9 cellular contexts compared by ENCODE assay signal in the genomic region with DNA sequence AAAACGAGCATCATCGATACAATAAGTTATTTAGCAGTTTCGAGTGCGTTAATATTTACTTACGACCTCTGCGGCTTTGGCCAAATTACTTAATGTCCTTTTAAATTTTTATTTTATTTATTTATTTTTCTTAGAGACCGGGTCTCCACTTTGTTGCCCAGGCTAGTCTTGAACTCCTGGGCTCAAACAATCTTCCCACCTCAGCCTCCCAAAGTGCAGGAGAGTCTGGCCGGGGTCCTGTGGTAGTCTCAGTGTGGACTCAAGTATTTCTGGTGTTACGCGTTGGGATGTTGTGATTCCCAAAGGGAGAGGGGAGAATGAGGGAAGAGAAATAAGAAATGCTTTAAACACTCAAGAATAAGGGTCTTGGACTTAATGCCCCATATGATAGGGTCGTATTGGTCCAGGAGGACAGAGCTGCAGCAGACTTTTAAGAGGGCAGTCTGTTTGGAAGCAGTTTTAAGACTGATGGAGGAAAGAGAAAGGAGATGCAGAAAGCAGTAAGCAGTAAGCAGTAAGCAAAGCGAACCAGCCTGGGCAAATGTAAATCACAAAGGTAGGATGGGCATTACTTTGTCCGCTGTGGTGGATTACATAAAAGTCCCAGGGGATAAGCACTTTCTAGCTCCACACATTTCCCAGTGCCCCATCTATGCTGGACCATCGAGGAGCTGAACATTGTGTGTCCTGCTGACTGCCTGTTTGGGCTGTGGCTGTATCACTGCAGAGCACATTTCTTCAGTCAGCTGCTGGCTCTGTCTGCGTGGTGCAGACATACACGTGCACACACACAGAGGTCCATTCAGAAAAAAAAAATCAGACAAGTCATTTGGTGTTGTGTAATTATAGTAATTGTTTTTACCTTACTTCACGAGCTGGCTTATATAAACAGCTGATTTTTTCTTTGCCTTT. TPM values are rescaled to one million over a fixed set of nuclear protein-coding genes. Genes with fewer than 3 reads are reported as not detected.
DNase-seq lines count a peak whose midpoint lies in the region; ATAC-seq and TF ChIP-seq lines count a peak whose summit lies in the region.
"Had no signal": no experiment of that assay in that cellular context is flagged by ENCODE, and none has a peak within 500 bp of the region (broad histone marks: within the 10 kb centered on the region; RNA-seq: fewer than 3 reads in every experiment).

No MANE protein-coding gene starts in this region.

- no peaks in the 10 kb centered on the region for H3K9me3 Mint-ChIP-seq in activated CD4-positive, alpha-beta memory T cell treated with anti-CD3 and anti-CD28 coated beads for 36 hours
- no peaks in the 10 kb centered on the region for H3K9me3 Mint-ChIP-seq in activated CD4-positive, alpha-beta memory T cell treated with anti-CD3 and anti-CD28 coated beads, Interleukin-2, amount 10 ng/mL, durations not matched to agents 7 days and 5 days
- no peaks in the 10 kb centered on the region for H3K9me3 Mint-ChIP-seq in activated CD8-positive, alpha-beta T cell treated with anti-CD3 and anti-CD28 coated beads, Interleukin-2, amount 10 ng/mL, durations not matched to agents 7 days and 5 days (ENCODE audit: insufficient read depth)

- no peak overlapping the region for H4K5ac ChIP-seq in mesendoderm (ENCODE audit: low read length)

- H3K27me3 ChIP-seq in mesendoderm (ENCODE audit: insufficient read depth, low read length, poor library complexity) (peaks cover 4% of the 10 kb centered on the region), upper lobe of left lung (no peaks in the 10 kb centered on the region)

- peak overlapping the region; percentile 74 for H3K56ac ChIP-seq in mesendoderm (ENCODE audit: low read length)

- peak overlapping the region; percentile 79 for H3K4me2 ChIP-seq in mesendoderm (ENCODE audit: low read length)

- no CpG with 5 or more reads among the region's 17 CpGs for WGBS in mesendoderm (ENCODE audit: extremely low coverage, insufficient coverage, low lambda C conversion rate)
- 24 to 30% methylated on average over 17 of the region's 17 CpGs for WGBS in upper lobe of left lung, 2 donors

- H2BK120ac ChIP-seq in mesendoderm (ENCODE audit: low read depth, low read length): no peak overlapping the region

- no peak for TF ChIP-seq POLR2A in upper lobe of left lung (IDR thresholded peaks at IDR 0.05)

- peak overlapping the region; percentile 33 for H3K4me3 Mint-ChIP-seq in activated CD4-positive, alpha-beta memory T cell treated with anti-CD3 and anti-CD28 coated beads for 36 hours
- no peak overlapping the region for H3K4me3 Mint-ChIP-seq in activated CD4-positive, alpha-beta memory T cell treated with anti-CD3 and anti-CD28 coated beads, Interleukin-2, amount 10 ng/mL, durations not matched to agents 7 days and 5 days
- no peak overlapping the region for H3K4me3 Mint-ChIP-seq in activated CD8-positive, alpha-beta T cell treated with anti-CD3 and anti-CD28 coated beads, Interleukin-2, amount 10 ng/mL, durations not matched to agents 7 days and 5 days

- H3K9me3 ChIP-seq in upper lobe of left lung: no peaks in the 10 kb centered on the region

- H3K27me3 Mint-ChIP-seq in activated CD4-positive, alpha-beta memory T cell treated with anti-CD3 and anti-CD28 coated beads for 36 hours: peaks cover 32% of the 10 kb centered on the region
- H3K27me3 Mint-ChIP-seq in activated CD4-positive, alpha-beta memory T cell treated with anti-CD3 and anti-CD28 coated beads, Interleukin-2, amount 10 ng/mL, durations not matched to agents 7 days and 5 days: peaks cover 35% of the 10 kb centered on the region
- H3K27me3 Mint-ChIP-seq in activated CD8-positive, alpha-beta T cell treated with anti-CD3 and anti-CD28 coated beads, Interleukin-2, amount 10 ng/mL, durations not matched to agents 7 days and 5 days (ENCODE audit: low read depth): peaks cover 35% of the 10 kb centered on the region

- H3K9ac ChIP-seq in mesendoderm (ENCODE audit: low read length): no peak overlapping the region

- H3K36me3 Mint-ChIP-seq in activated CD4-positive, alpha-beta memory T cell treated with anti-CD3 and anti-CD28 coated beads for 36 hours: no peaks in the 10 kb centered on the region
- no peaks in the 10 kb centered on the region for H3K36me3 Mint-ChIP-seq in activated CD4-positive, alpha-beta memory T cell treated with anti-CD3 and anti-CD28 coated beads, Interleukin-2, amount 10 ng/mL, durations not matched to agents 7 days and 5 days (ENCODE audit: low read depth)
- no peaks in the 10 kb centered on the region for H3K36me3 Mint-ChIP-seq in activated CD8-positive, alpha-beta T cell treated with anti-CD3 and anti-CD28 coated beads, Interleukin-2, amount 10 ng/mL, durations not matched to agents 7 days and 5 days (ENCODE audit: low read depth)

- no peaks in the 10 kb centered on the region for H3K79me2 ChIP-seq in mesendoderm (ENCODE audit: control insufficient read depth, insufficient read depth, low read length)

- no peak for TF ChIP-seq CTCF in coronary artery (IDR thresholded peaks at IDR 0.05)
- TF ChIP-seq CTCF in upper lobe of left lung (IDR thresholded peaks at IDR 0.05): no peak

- peaks cover 6% of the 10 kb centered on the region for H3K4me1 Mint-ChIP-seq in activated CD4-positive, alpha-beta memory T cell treated with anti-CD3 and anti-CD28 coated beads for 36 hours (ENCODE audit: low read depth)
- peaks cover 6% of the 10 kb centered on the region for H3K4me1 Mint-ChIP-seq in activated CD4-positive, alpha-beta memory T cell treated with anti-CD3 and anti-CD28 coated beads, Interleukin-2, amount 10 ng/mL, durations not matched to agents 7 days and 5 days
- H3K4me1 Mint-ChIP-seq in activated CD8-positive, alpha-beta T cell treated with anti-CD3 and anti-CD28 coated beads, Interleukin-2, amount 10 ng/mL, durations not matched to agents 7 days and 5 days (ENCODE audit: low read depth): no peaks in the 10 kb centered on the region

- ATAC-seq in upper lobe of left lung (ENCODE audit: low FRiP score in 2 of 2) (peak; percentile 59 to 60), HG02973 (IDR thresholded peaks at IDR 0.05; ENCODE audit: unreplicated experiment) (no peak)
- ATAC-seq in activated CD8-positive, alpha-beta T cell treated with anti-CD3 and anti-CD28 coated beads, Interleukin-2, amount 10 ng/mL, durations not matched to agents 7 days and 5 days: no peak

- H3K36me3 ChIP-seq in mesendoderm (ENCODE audit: control insufficient read depth, insufficient read depth, low read length) (no peaks in the 10 kb centered on the region), upper lobe of left lung (no peaks in the 10 kb centered on the region)

- H3K4me3 ChIP-seq in coronary artery (peak overlapping the region; percentile 97), mesendoderm (ENCODE audit: low read length) (no peak overlapping the region), upper lobe of left lung (peak overlapping the region; percentile 11 to 76 (median 60))

- H3K27ac ChIP-seq in coronary artery (peak overlapping the region; percentile 99), mesendoderm (ENCODE audit: low read depth, low read length) (no peak overlapping the region), upper lobe of left lung (peak overlapping the region; percentile 79 to 91 (median 88))

- no peak for TF ChIP-seq EP300 in upper lobe of left lung (IDR thresholded peaks at IDR 0.05)

- H3K18ac ChIP-seq in mesendoderm (ENCODE audit: low read length): no peak overlapping the region

- intact Hi-C loops in activated CD4-positive, alpha-beta memory T cell treated with anti-CD3 and anti-CD28 coated beads for 36 hours (cut with micrococcal nuclease): no loop called here

- H3K4ac ChIP-seq in mesendoderm (ENCODE audit: low read depth, low read length): no peak overlapping the region

- no peak overlapping the region for H2AK5ac ChIP-seq in mesendoderm (ENCODE audit: low read length)

- H2BK5ac ChIP-seq in mesendoderm (ENCODE audit: low read length): no peak overlapping the region

- H4K8ac ChIP-seq in mesendoderm (ENCODE audit: low read depth, low read length): no peak overlapping the region

- no peaks in the 10 kb centered on the region for H3K79me1 ChIP-seq in mesendoderm (ENCODE audit: low read length)

- POLR2A ChIA-PET in activated CD4-positive, alpha-beta memory T cell treated with anti-CD3 and anti-CD28 coated beads for 36 hours (lab: Charles Lee): no interaction called here
- POLR2A ChIA-PET in activated CD4-positive, alpha-beta memory T cell treated with anti-CD3 and anti-CD28 coated beads, Interleukin-2, amount 10 ng/mL, durations not matched to agents 7 days and 5 days (lab: Charles Lee): no interaction called here
- POLR2A ChIA-PET in activated CD8-positive, alpha-beta T cell treated with anti-CD3 and anti-CD28 coated beads, Interleukin-2, amount 10 ng/mL, durations not matched to agents 7 days and 5 days (lab: Charles Lee): interaction anchor here (0.6 to 0.8 kb wide), 2 partner anchors 17 to 21 kb away, joined by 3 read pairs; no protein-coding TSS in a partner anchor

- CTCF ChIA-PET in activated CD4-positive, alpha-beta memory T cell treated with anti-CD3 and anti-CD28 coated beads for 36 hours (lab: Charles Lee): interaction anchor here (0.6 kb wide), 1 partner anchor 18 kb away, joined by 3 read pairs; no protein-coding TSS in a partner anchor
- CTCF ChIA-PET in activated CD4-positive, alpha-beta memory T cell treated with anti-CD3 and anti-CD28 coated beads, Interleukin-2, amount 10 ng/mL, durations not matched to agents 7 days and 5 days (lab: Charles Lee): interaction anchor here (0.9 kb wide), 1 partner anchor 62 kb away, joined by 3 read pairs; no protein-coding TSS in a partner anchor
- CTCF ChIA-PET in activated CD8-positive, alpha-beta T cell treated with anti-CD3 and anti-CD28 coated beads, Interleukin-2, amount 10 ng/mL, durations not matched to agents 7 days and 5 days (lab: Charles Lee): no interaction called here

- H3K23ac ChIP-seq in mesendoderm (ENCODE audit: low read length): no peak overlapping the region

- DNase-seq in activated CD4-positive, alpha-beta memory T cell treated with anti-CD3 and anti-CD28 coated beads for 36 hours: no peak
- no peak for DNase-seq in activated CD4-positive, alpha-beta memory T cell treated with anti-CD3 and anti-CD28 coated beads, Interleukin-2, amount 10 ng/mL, durations not matched to agents 7 days and 5 days
- DNase-seq in coronary artery (ENCODE audit: low spot score) (peak; percentile 84), mesendoderm (no peak), upper lobe of left lung (no peak), KG1 (lab: John Stamatoyannopoulos, UW) (no peak)
- no peak for DNase-seq in activated CD8-positive, alpha-beta T cell treated with anti-CD3 and anti-CD28 coated beads, Interleukin-2, amount 10 ng/mL, durations not matched to agents 7 days and 5 days
- DNase-seq: DND-41 had no signal

- H3K4me1 ChIP-seq in mesendoderm (ENCODE audit: control insufficient read depth, low read depth, low read length) (no peaks in the 10 kb centered on the region), upper lobe of left lung (peaks cover 0 to 13% (median 7%) of the 10 kb centered on the region in 4 donors)

- no peak overlapping the region for H3K27ac Mint-ChIP-seq in activated CD4-positive, alpha-beta memory T cell treated with anti-CD3 and anti-CD28 coated beads for 36 hours
- no peak overlapping the region for H3K27ac Mint-ChIP-seq in activated CD4-positive, alpha-beta memory T cell treated with anti-CD3 and anti-CD28 coated beads, Interleukin-2, amount 10 ng/mL, durations not matched to agents 7 days and 5 days
- H3K27ac Mint-ChIP-seq in activated CD8-positive, alpha-beta T cell treated with anti-CD3 and anti-CD28 coated beads, Interleukin-2, amount 10 ng/mL, durations not matched to agents 7 days and 5 days: no peak overlapping the region

- H2BK15ac ChIP-seq in mesendoderm (replicated peaks; ENCODE audit: low read depth): no peak overlapping the region

RNA-seq across cellular contexts. Expression of a gene that starts 0.8 kb away (rescaled TPM):
- total RNA-seq in activated CD4-positive, alpha-beta memory T cell treated with anti-CD3 and anti-CD28 coated beads for 36 hours: not detected
- total RNA-seq in activated CD4-positive, alpha-beta memory T cell treated with anti-CD3 and anti-CD28 coated beads, Interleukin-2, amount 10 ng/mL, durations not matched to agents 7 days and 5 days: not detected
- 3.4 TPM for polyA plus RNA-seq in mesendoderm (2013, experiment 1 of 2)
- polyA plus RNA-seq in mesendoderm (2013, experiment 2 of 2): 3.4 TPM
- 100 to 1,000 TPM in 1 of 6 donors, 10 to 100 TPM in 5; 15.9 to 183 (median 42.2) TPM for total RNA-seq in upper lobe of left lung
- total RNA-seq in activated CD8-positive, alpha-beta T cell treated with anti-CD3 and anti-CD28 coated beads, Interleukin-2, amount 10 ng/mL, durations not matched to agents 7 days and 5 days: not detected

Comparison
In these comparisons a context has a peak if more than half of its experiments do, and no peak if none do; other contexts are left out.
1. ATAC-seq: peak in upper lobe of left lung (2 of 2); none in HG02973 (single experiment) and activated CD8-positive, alpha-beta T cell treated with anti-CD3 and anti-CD28 coated beads, Interleukin-2, amount 10 ng/mL, durations not matched to agents 7 days and 5 days (single experiment).
2. RNA of a gene that starts 0.8 kb away (total RNA-seq): 15.9 to 183 TPM in upper lobe of left lung; not detected in activated CD4-positive, alpha-beta memory T cell treated with anti-CD3 and anti-CD28 coated beads for 36 hours, not detected in activated CD4-positive, alpha-beta memory T cell treated with anti-CD3 and anti-CD28 coated beads, Interleukin-2, amount 10 ng/mL, durations not matched to agents 7 days and 5 days and not detected in activated CD8-positive, alpha-beta T cell treated with anti-CD3 and anti-CD28 coated beads, Interleukin-2, amount 10 ng/mL, durations not matched to agents 7 days and 5 days; every median in the first group is over 10 times any median in the second.